In the genomic region with DNA sequence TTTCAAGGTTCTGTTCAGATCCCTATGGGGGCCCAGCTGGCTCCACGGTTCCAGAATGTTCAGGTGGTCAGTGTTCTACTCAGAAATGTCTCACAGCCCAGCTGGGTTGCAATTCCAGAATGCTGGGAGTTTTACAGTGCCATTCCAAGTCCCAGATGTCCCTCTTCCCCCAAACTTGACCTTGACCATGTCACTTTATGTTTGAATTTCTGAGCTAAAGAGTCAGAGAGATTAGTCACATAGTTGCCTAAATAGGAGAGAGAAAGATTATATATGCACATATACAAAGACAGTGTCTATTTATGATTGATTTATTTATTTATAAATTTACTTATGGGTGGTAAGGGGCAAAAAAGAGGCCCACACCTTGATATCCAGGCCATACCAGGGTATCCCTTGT, we compare ENCODE assay signal across 14 cellular contexts. TPM values are rescaled to one million over a fixed set of nuclear protein-coding genes. Genes with fewer than 3 reads are reported as not detected.
DNase-seq lines count a peak whose midpoint lies in the region; ATAC-seq, FAIRE-seq and TF ChIP-seq lines count a peak whose summit lies in the region.
"Had no signal": no experiment of that assay in that cellular context is flagged by ENCODE, and none has a peak within 500 bp of the region (broad histone marks: within the 10 kb centered on the region; RNA-seq: fewer than 3 reads in every experiment).

No MANE protein-coding gene starts in this region.

- DNase-seq in EH (ENCODE audit: low read depth): peak; percentile 63
- DNase-seq in PC-3: no peak
- DNase-seq in endothelial cell of umbilical vein (ENCODE audit: low read depth, low spot score): no peak
- no peak for DNase-seq in stimulated activated CD4-positive, alpha-beta T cell treated with anti-CD3 and anti-CD28 coated beads, Interleukin-15, amount 100 ng/mL, for 24 hours
- DNase-seq in superior temporal gyrus (ENCODE audit: extremely low spot score): no peak
- DNase-seq in SKM-1 treated with dmso at 0.1 percent for 144 hours (lab: John Stamatoyannopoulos, UW; ENCODE audit: unreplicated experiment): no peak

- no peak for TF ChIP-seq POLR2A in endothelial cell of umbilical vein (IDR thresholded peaks at IDR 0.05; ENCODE audit: low read depth, low read length)

- no peak for TF ChIP-seq CTCF in PC-3 (conservative IDR thresholded peaks at IDR 0.05; ENCODE audit: low read depth, low read length)
- no peak for TF ChIP-seq CTCF in endothelial cell of umbilical vein (IDR thresholded peaks at IDR 0.05; ENCODE audit: extremely low read depth in 1 of 2, insufficient read depth in 1 of 2, low read depth in 1 of 2, low read length in 2 of 2)

- POLR2A ChIA-PET in PC-3 (lab: Charles Lee; ENCODE audit: unreplicated experiment) (no interaction called here), endothelial cell of umbilical vein (lab: Charles Lee) (interaction anchor here (1.1 kb wide), 1 partner anchor 29 kb away, joined by 3 read pairs; no protein-coding TSS in a partner anchor)

- intact Hi-C loops in PC-3 (cut with micrococcal nuclease): no loop called here
- intact Hi-C loops in endothelial cell of umbilical vein (cut with micrococcal nuclease): loop anchor here (1.0 to 10.0 kb wide), 5 partner anchors 38 to 353 kb away; a partner anchor contains a TSS

- no peaks in the 10 kb centered on the region for H3K36me3 ChIP-seq in PC-3 (ENCODE audit: low read depth, low read length)
- no peaks in the 10 kb centered on the region for H3K36me3 ChIP-seq in endothelial cell of umbilical vein (ENCODE audit: control insufficient read depth in 2 of 2, extremely low read depth in 1 of 2, insufficient read depth in 2 of 2, low read length in 2 of 2)
- H3K36me3 ChIP-seq in skeletal muscle satellite cell (ENCODE audit: insufficient read depth, low read length): no peaks in the 10 kb centered on the region
- H3K36me3 ChIP-seq: colonic mucosa, neutrophil, right lobe of liver had no signal

- H3K27ac ChIP-seq in PC-3 (ENCODE audit: low read length) (no peak overlapping the region), endothelial cell of umbilical vein (ENCODE audit: insufficient read depth, low read depth, low read length) (no peak overlapping the region)
- H3K27ac ChIP-seq: colonic mucosa, epithelial cell of prostate, neutrophil, right lobe of liver had no signal

- H4K20me1 ChIP-seq in PC-3 (ENCODE audit: low read length): no peaks in the 10 kb centered on the region
- H4K20me1 ChIP-seq in endothelial cell of umbilical vein (replicated peaks; ENCODE audit: control insufficient read depth, extremely low read depth, insufficient read depth, low read length): no peaks in the 10 kb centered on the region

- H3F3A ChIP-seq in PC-3 (ENCODE audit: low read length, unreplicated experiment): peaks cover 3% of the 10 kb centered on the region

- FAIRE-seq in endothelial cell of umbilical vein (lab: Jason Lieb, UNC): no peak

- H3K9ac ChIP-seq in PC-3 (ENCODE audit: low read length) (no peak overlapping the region), endothelial cell of umbilical vein (replicated peaks; ENCODE audit: extremely low read depth, insufficient read depth, low read length) (no peak overlapping the region), skeletal muscle satellite cell (ENCODE audit: low read depth, low read length) (peak overlapping the region; percentile 46)

- no peaks in the 10 kb centered on the region for H3K27me3 ChIP-seq in PC-3 (ENCODE audit: low read length)
- no peaks in the 10 kb centered on the region for H3K27me3 ChIP-seq in endothelial cell of umbilical vein (ENCODE audit: control insufficient read depth in 2 of 2, insufficient read depth in 2 of 2, low read length in 2 of 2)
- H3K27me3 ChIP-seq in skeletal muscle satellite cell (ENCODE audit: control insufficient read depth, insufficient read depth, low read length): no peaks in the 10 kb centered on the region
- H3K27me3 ChIP-seq: colonic mucosa, right lobe of liver had no signal

- H2AFZ ChIP-seq in PC-3 (ENCODE audit: low read length) (no peak overlapping the region), endothelial cell of umbilical vein (ENCODE audit: low read depth, low read length) (no peak overlapping the region)

- H3K9me2 ChIP-seq in PC-3 (replicated peaks; ENCODE audit: low read length): no peaks in the 10 kb centered on the region

- peak overlapping the region; percentile 21; the same call in 1 of the 2 replicates for H3K4me2 ChIP-seq in PC-3 (ENCODE audit: low read length)
- no peak overlapping the region for H3K4me2 ChIP-seq in endothelial cell of umbilical vein (ENCODE audit: insufficient read depth, low read length)
- no peak overlapping the region for H3K4me2 ChIP-seq in skeletal muscle satellite cell (ENCODE audit: low read length)

- ATAC-seq in PC-3: no peak

- no peaks in the 10 kb centered on the region for H3K9me3 ChIP-seq in PC-3 (ENCODE audit: low read length)
- H3K9me3 ChIP-seq in endothelial cell of umbilical vein (replicated peaks; ENCODE audit: control insufficient read depth, insufficient read depth, low read length): no peaks in the 10 kb centered on the region
- H3K9me3 ChIP-seq in skeletal muscle satellite cell (replicated peaks; ENCODE audit: low read length): no peaks in the 10 kb centered on the region
- H3K9me3 ChIP-seq: colonic mucosa, neutrophil, right lobe of liver had no signal

- H3K4me3 ChIP-seq in PC-3 (ENCODE audit: low read length) (no peak overlapping the region), endothelial cell of umbilical vein (replicated peaks in 1 of 3; ENCODE audit: insufficient read depth in 1 of 3, low read depth in 1 of 3, low read length in 3 of 3) (no peak overlapping the region), skeletal muscle satellite cell (ENCODE audit: low read length) (no peak overlapping the region)
- H3K4me3 ChIP-seq: colonic mucosa, right lobe of liver had no signal

- CTCF ChIA-PET in PC-3 (lab: Charles Lee): interaction anchor here (0.5 to 2.3 kb wide), 3 partner anchors 28 to 162 kb away, joined by 5 to 25 read pairs (median 11); a partner anchor contains a TSS
- CTCF ChIA-PET in endothelial cell of umbilical vein (lab: Charles Lee): interaction anchor here (0.8 to 6.6 kb wide), 35 partner anchors 9 to 351 kb away, joined by 3 to 275 read pairs (median 3); a partner anchor contains a TSS

- BruUV-seq in PC-3 (replicated peaks; lab: Mats Ljungman, UMichigan) (TSS peak; percentile 40), endothelial cell of umbilical vein (replicated peaks; lab: Mats Ljungman, UMichigan) (TSS peak; percentile 55)

- no peaks in the 10 kb centered on the region for H3K9me1 ChIP-seq in endothelial cell of umbilical vein (replicated peaks; ENCODE audit: control insufficient read depth, extremely low read depth, insufficient read depth, low read length)

- H3K79me2 ChIP-seq in PC-3 (ENCODE audit: low read length) (peaks cover 20% of the 10 kb centered on the region), endothelial cell of umbilical vein (ENCODE audit: control insufficient read depth, insufficient read depth, low read length) (peaks cover 5% of the 10 kb centered on the region)

- H3K4me1 ChIP-seq in PC-3 (ENCODE audit: insufficient read depth, low read length) (peaks cover 25% of the 10 kb centered on the region), endothelial cell of umbilical vein (ENCODE audit: control insufficient read depth, extremely low read depth, insufficient read depth, low read length) (peaks cover 11% of the 10 kb centered on the region), skeletal muscle satellite cell (ENCODE audit: control insufficient read depth, insufficient read depth, low read length) (peaks cover 33% of the 10 kb centered on the region)

- dilution Hi-C loops in endothelial cell of umbilical vein (cut with MboI; ENCODE audit: extremely low pct_ligation_motif_present, low sequenced_read_pairs): no loop called here

RNA-seq across cellular contexts. Expression of a gene that starts 2.5 kb away (rescaled TPM):
- total RNA-seq in PC-3 (2014; rRNA removed) (4.7 TPM in 2 replicates), endothelial cell of umbilical vein (1.8 and 2.4 TPM in 2 replicates)
- 1.8 and 2.2 TPM in 2 replicates for polyA plus RNA-seq in endothelial cell of umbilical vein
- 1.2 and 1.3 TPM in 2 replicates for polyA plus RNA-seq in endothelial cell of umbilical vein (2011; cell fraction: cytosol; rRNA removed)
- 0.60 and 0.65 TPM in 2 replicates for polyA plus RNA-seq in endothelial cell of umbilical vein (2011; cell fraction: nucleus; rRNA removed)
- polyA plus RNA-seq in endothelial cell of umbilical vein (2012): 1.7 and 2.2 TPM in 2 replicates
- 0.24 and 1.6 TPM in 2 replicates for polyA minus RNA-seq in endothelial cell of umbilical vein
- polyA minus RNA-seq in endothelial cell of umbilical vein (2011; cell fraction: cytosol; rRNA and poly(A)+ RNA removed): not detected
- 0.24 and 0.43 TPM in 2 replicates for polyA minus RNA-seq in endothelial cell of umbilical vein (2011; cell fraction: nucleus; rRNA and poly(A)+ RNA removed)
- 1.0 and 1.5 TPM in 2 replicates for total RNA-seq in skeletal muscle satellite cell (2012; rRNA removed)
- polyA plus RNA-seq: immature natural killer cell had no signal

RNA-seq across cellular contexts. Expression of a gene that starts 11.8 kb away (rescaled TPM):
- total RNA-seq in PC-3 (2014; rRNA removed): 0.40 and 0.47 TPM in 2 replicates
- total RNA-seq in endothelial cell of umbilical vein: not detected in 2 replicates
- not detected in 2 replicates for polyA plus RNA-seq in endothelial cell of umbilical vein
- polyA plus RNA-seq in endothelial cell of umbilical vein (2011; cell fraction: cytosol; rRNA removed): not detected in 2 replicates
- polyA plus RNA-seq in endothelial cell of umbilical vein (2011; cell fraction: nucleus; rRNA removed): not detected in 2 replicates
- not detected in 2 replicates for polyA plus RNA-seq in endothelial cell of umbilical vein (2012)
- polyA minus RNA-seq in endothelial cell of umbilical vein: 0.30 TPM in 1 of 2 replicates, not detected in the other
- not detected for polyA minus RNA-seq in endothelial cell of umbilical vein (2011; cell fraction: cytosol; rRNA and poly(A)+ RNA removed)
- polyA minus RNA-seq in endothelial cell of umbilical vein (2011; cell fraction: nucleus; rRNA and poly(A)+ RNA removed): not detected in 2 replicates
- total RNA-seq in skeletal muscle satellite cell (2012; rRNA removed): not detected in 2 replicates
- total RNA-seq: aorta, temporal lobe had no signal
- polyA plus RNA-seq: aorta, immature natural killer cell had no signal

RNA-seq across cellular contexts. Expression of a gene that starts 20.3 kb away (rescaled TPM):
- total RNA-seq in PC-3 (2014; rRNA removed) (not detected in 2 replicates), endothelial cell of umbilical vein (not detected in 2 replicates)
- 0.15 and 0.25 TPM in 2 replicates for polyA plus RNA-seq in endothelial cell of umbilical vein
- polyA plus RNA-seq in endothelial cell of umbilical vein (2011; cell fraction: cytosol; rRNA removed): 0.09 and 0.13 TPM in 2 replicates
- not detected in 2 replicates for polyA plus RNA-seq in endothelial cell of umbilical vein (2011; cell fraction: nucleus; rRNA removed)
- not detected in 2 replicates for polyA plus RNA-seq in endothelial cell of umbilical vein (2012)
- 0.53 TPM in 1 of 2 replicates, not detected in the other for polyA minus RNA-seq in endothelial cell of umbilical vein
- not detected for polyA minus RNA-seq in endothelial cell of umbilical vein (2011; cell fraction: cytosol; rRNA and poly(A)+ RNA removed)
- polyA minus RNA-seq in endothelial cell of umbilical vein (2011; cell fraction: nucleus; rRNA and poly(A)+ RNA removed): not detected in 2 replicates
- total RNA-seq in skeletal muscle satellite cell (2012; rRNA removed): not detected in 2 replicates
- polyA plus RNA-seq: immature natural killer cell had no signal

RNA-seq across cellular contexts. Expression of a gene that starts 28.2 kb away (rescaled TPM):
- total RNA-seq in PC-3 (2014; rRNA removed) (25.1 and 44.5 TPM in 2 replicates), endothelial cell of umbilical vein (12.4 and 18.5 TPM in 2 replicates)
- 9.9 and 12.7 TPM in 2 replicates for polyA plus RNA-seq in endothelial cell of umbilical vein
- polyA plus RNA-seq in endothelial cell of umbilical vein (2011; cell fraction: cytosol; rRNA removed): 5.7 and 5.9 TPM in 2 replicates
- 52.7 and 54.9 TPM in 2 replicates for polyA plus RNA-seq in endothelial cell of umbilical vein (2011; cell fraction: nucleus; rRNA removed)
- polyA plus RNA-seq in endothelial cell of umbilical vein (2012): 13.8 and 18.1 TPM in 2 replicates
- 7.0 and 9.0 TPM in 2 replicates for polyA minus RNA-seq in endothelial cell of umbilical vein
- 8.3 TPM for polyA minus RNA-seq in endothelial cell of umbilical vein (2011; cell fraction: cytosol; rRNA and poly(A)+ RNA removed)
- 9.3 and 12.2 TPM in 2 replicates for polyA minus RNA-seq in endothelial cell of umbilical vein (2011; cell fraction: nucleus; rRNA and poly(A)+ RNA removed)
- 19.3 and 27.1 TPM in 2 replicates for total RNA-seq in skeletal muscle satellite cell (2012; rRNA removed)

RNA-seq across cellular contexts. Expression of a gene that starts 53.1 kb away (rescaled TPM):
- total RNA-seq in PC-3 (2014; rRNA removed) (26.8 and 34.3 TPM in 2 replicates), endothelial cell of umbilical vein (not detected in 2 replicates)
- polyA plus RNA-seq in endothelial cell of umbilical vein: 0.04 and 0.29 TPM in 2 replicates
- polyA plus RNA-seq in endothelial cell of umbilical vein (2011; cell fraction: cytosol; rRNA removed): 0.04 and 0.10 TPM in 2 replicates
- polyA plus RNA-seq in endothelial cell of umbilical vein (2011; cell fraction: nucleus; rRNA removed): 0.22 and 0.48 TPM in 2 replicates
- polyA plus RNA-seq in endothelial cell of umbilical vein (2012): 0.08 TPM in 1 of 2 replicates, not detected in the other
- 0.49 TPM in 1 of 2 replicates, not detected in the other for polyA minus RNA-seq in endothelial cell of umbilical vein
- not detected for polyA minus RNA-seq in endothelial cell of umbilical vein (2011; cell fraction: cytosol; rRNA and poly(A)+ RNA removed)
- not detected in 2 replicates for polyA minus RNA-seq in endothelial cell of umbilical vein (2011; cell fraction: nucleus; rRNA and poly(A)+ RNA removed)
- total RNA-seq in skeletal muscle satellite cell (2012; rRNA removed): 0.25 TPM in 1 of 2 replicates, not detected in the other
